ENCODE assay signal across 8 cellular contexts in genomic region chr17:63740464-63741181, GRCh38. TPM values are rescaled to one million over a fixed set of nuclear protein-coding genes. Genes with fewer than 3 reads are reported as not detected.
DNase-seq lines count a peak whose midpoint lies in the region; ATAC-seq and TF ChIP-seq lines count a peak whose summit lies in the region.

No MANE protein-coding gene starts in this region.

- no peak for DNase-seq in A673 (ENCODE audit: low spot score)
- peak; percentile 5 for DNase-seq in GM12865 (ENCODE audit: low read depth)
- DNase-seq in Peyer's patch, result no peak
- DNase-seq in naive B cell, result no peak
- DNase-seq in OCI-M2 (lab: John Stamatoyannopoulos, UW; ENCODE audit: unreplicated experiment), result no peak
- no peak for DNase-seq in sciatic nerve (ENCODE audit: low spot score)
- no peak for DNase-seq in ecto neural progenitor cell (ENCODE audit: low spot score)

- H3K4me1 ChIP-seq in A673 (ENCODE audit: insufficient read depth, low read length, poor library complexity, severe bottlenecking) (peaks cover 4% of the 10 kb centered on the region), Peyer's patch (peaks cover 0 to 13% (median 3%) of the 10 kb centered on the region in 4 donors), endocrine pancreas (ENCODE audit: control insufficient read depth, insufficient read depth, low read length) (no peaks in the 10 kb centered on the region)

- peak overlapping the region; percentile 79 to 100 (median 96) for H3K27ac Mint-ChIP-seq in naive B cell

- peak overlapping the region; percentile 96 for H3K9ac ChIP-seq in endocrine pancreas (ENCODE audit: control insufficient read depth, insufficient read depth, low read length)

- no peaks in the 10 kb centered on the region for H3K36me3 Mint-ChIP-seq in naive B cell

- peaks cover 12 to 33% (median 31%) of the 10 kb centered on the region in 3 donors for H3K4me1 Mint-ChIP-seq in naive B cell

- POLR2A ChIA-PET in A673 (lab: Charles Lee; ENCODE audit: low non-redundant PET), result interaction anchor here (0.6 kb wide), 1 partner anchor 788 kb away, joined by 6 read pairs; no protein-coding TSS in a partner anchor

- intact Hi-C loops in A673 (cut with micrococcal nuclease; ENCODE audit: unreplicated experiment) (no loop called here), sciatic nerve (cut with DNase I) (no loop called here)

- CTCF ChIA-PET in A673 (lab: Charles Lee), result no interaction called here

- TF ChIP-seq POLR2A in Peyer's patch (IDR thresholded peaks at IDR 0.05), result no peak

- H3K27me3 Mint-ChIP-seq in naive B cell, result no peaks in the 10 kb centered on the region

- H3K4me3 ChIP-seq in A673 (ENCODE audit: low read depth, low read length, poor library complexity, severe bottlenecking) (peak overlapping the region; percentile 91), GM12865 (ENCODE audit: low read depth, low read length) (peak overlapping the region; percentile 95), Peyer's patch (peak overlapping the region; percentile 63 to 93 (median 80)), endocrine pancreas (ENCODE audit: control insufficient read depth, insufficient read depth, low read length) (peak overlapping the region; percentile 84)

- TF ChIP-seq CTCF in A673 (conservative IDR thresholded peaks at IDR 0.05; ENCODE audit: low read depth, low read length), result no peak
- TF ChIP-seq CTCF in GM12865 (IDR thresholded peaks at IDR 0.05; ENCODE audit: insufficient read depth, low read depth, low read length, missing control alignments), result no peak
- no peak for TF ChIP-seq CTCF in Peyer's patch (IDR thresholded peaks at IDR 0.05)

- no peaks in the 10 kb centered on the region for H3K27me3 ChIP-seq in A673 (replicated peaks; ENCODE audit: insufficient read depth, low read depth, low read length, poor library complexity)
- H3K27me3 ChIP-seq in Peyer's patch, result no peaks in the 10 kb centered on the region
- no peaks in the 10 kb centered on the region for H3K27me3 ChIP-seq in endocrine pancreas (ENCODE audit: control insufficient read depth, insufficient read depth, low read length)

- H3K27ac ChIP-seq in A673 (ENCODE audit: low read depth, low read length, poor library complexity, severe bottlenecking) (peak overlapping the region; percentile 93), Peyer's patch (peak overlapping the region; percentile 88 to 98 (median 94))

- ATAC-seq in naive B cell (ENCODE audit: low read depth in 2 of 2) (no peak), sciatic nerve (no peak)

- H3K36me3 ChIP-seq in A673 (ENCODE audit: insufficient read depth, low read length, poor library complexity, severe bottlenecking), result no peaks in the 10 kb centered on the region
- H3K36me3 ChIP-seq in Peyer's patch, result peaks cover 0 to 3% (median 0%) of the 10 kb centered on the region in 3 donors
- no peaks in the 10 kb centered on the region for H3K36me3 ChIP-seq in endocrine pancreas (ENCODE audit: control insufficient read depth, insufficient read depth, low read length)

- TSS peak; percentile 66 for BruUV-seq in A673 (replicated peaks; lab: Mats Ljungman, UMichigan)

- H3K4me3 Mint-ChIP-seq in naive B cell, result peak overlapping the region; percentile 83 to 99 (median 92)

- H3K9me3 Mint-ChIP-seq in naive B cell, result no peaks in the 10 kb centered on the region

- H3K9me3 ChIP-seq in A673 (ENCODE audit: low read depth, low read length, poor library complexity, severe bottlenecking) (no peaks in the 10 kb centered on the region), Peyer's patch (no peaks in the 10 kb centered on the region), endocrine pancreas (ENCODE audit: control insufficient read depth, low read length) (no peaks in the 10 kb centered on the region)

RNA-seq across cellular contexts. Expression of gene STRADA, which starts 1.0 kb away (rescaled TPM):
- total RNA-seq in A673 (2021) (56.3 and 62.8 TPM in 2 replicates), Peyer's patch (10 to 100 TPM; 14.2 to 52.8 (median 40.4) TPM), sciatic nerve (54.3 TPM)
- polyA plus RNA-seq in naive B cell (ENCODE audit: low read depth in 6 of 6), result 10 to 100 TPM; 21.1 to 33.2 (median 26.3) TPM

RNA-seq across cellular contexts. Expression of gene CCDC47, which starts 32.8 kb away (rescaled TPM):
- total RNA-seq in A673 (2021) (91.9 and 104 TPM in 2 replicates), Peyer's patch (10 to 100 TPM; 79.8 to 91.8 (median 89.1) TPM), sciatic nerve (74.0 TPM)
- polyA plus RNA-seq in naive B cell (ENCODE audit: low read depth in 6 of 6), result 10 to 100 TPM; 27.1 to 46.1 (median 36.3) TPM

RNA-seq across cellular contexts. Expression of gene DDX42, which starts 33.3 kb away (rescaled TPM):
- 148 and 149 TPM in 2 replicates for total RNA-seq in A673 (2021)
- 100 to 1,000 TPM in 3 of 4 donors, 10 to 100 TPM in 1; 78.5 to 334 (median 148) TPM for total RNA-seq in Peyer's patch
- 10 to 100 TPM in 4 of 6 donors, 1 to 10 TPM in 2; 6.3 to 24.1 (median 13.5) TPM for polyA plus RNA-seq in naive B cell (ENCODE audit: low read depth in 6 of 6)
- total RNA-seq in sciatic nerve, result 139 TPM

RNA-seq across cellular contexts. Expression of gene LIMD2, which starts 40.7 kb away (rescaled TPM):
- 119 and 127 TPM in 2 replicates for total RNA-seq in A673 (2021)
- total RNA-seq in Peyer's patch, result 10 to 100 TPM in 3 of 4 donors, 1 to 10 TPM in 1; 9.9 to 79.2 (median 12.6) TPM
- 100 to 1,000 TPM; 557 to 994 (median 667) TPM for polyA plus RNA-seq in naive B cell (ENCODE audit: low read depth in 6 of 6)
- 20.7 TPM for total RNA-seq in sciatic nerve
